Comparison of ENCODE assay signal across 27 cellular contexts in genomic region chr19:3649888-3650287, GRCh38. TPM values are rescaled to one million over a fixed set of nuclear protein-coding genes. Genes with fewer than 3 reads are reported as not detected.
"Had no signal": no experiment of that assay in that cellular context is flagged by ENCODE, and none has a peak within 500 bp of the region (broad histone marks: within the 10 kb centered on the region; RNA-seq: fewer than 3 reads in every experiment).

No MANE protein-coding gene starts in this region.

- H3K27ac ChIP-seq: adrenal gland, body of pancreas, esophagus squamous epithelium, heart right ventricle, left ventricle myocardium inferior, neutrophil, VCaP had no signal

- DNase-seq: activated CD4-positive, alpha-beta T cell treated with anti-CD3 and anti-CD28 coated beads for 48 hours; activated CD4-positive, alpha-beta T cell treated with anti-CD3 and anti-CD28 coated beads, Interleukin-2, amount 50 U/mL, for 48 hours; activated CD8-positive, alpha-beta memory T cell treated with anti-CD3 and anti-CD28 coated beads for 24 hours; activated effector memory CD4-positive, alpha-beta T cell treated with anti-CD3 and anti-CD28 coated beads, Interleukin-2, amount 50 U/mL, for 16 hours; activated naive CD4-positive, alpha-beta T cell treated with anti-CD3 and anti-CD28 coated beads for 36 hours; activated naive CD8-positive, alpha-beta T cell treated with anti-CD3 and anti-CD28 coated beads for 36 hours; activated T-cell treated with anti-CD3 and anti-CD28 coated beads, Interleukin-2, amount 50 U/mL, for 1 hour; adrenal gland; aorta; body of pancreas; dermis blood vessel endothelial cell; effector CD4-positive, alpha-beta T cell; esophagus squamous epithelium; foreskin melanocyte; heart right ventricle; left ventricle myocardium inferior; small intestine; stimulated activated CD4-positive, alpha-beta T cell treated with anti-CD3 and anti-CD28 coated beads, Interleukin-4, amount 100 ng/mL, for 24 hours had no signal

- H3K4me1 ChIP-seq: adrenal gland, body of pancreas had no signal

- H3K4me3 ChIP-seq: adrenal gland, body of pancreas, esophagus squamous epithelium, heart right ventricle, left ventricle myocardium inferior, lung, tibial nerve had no signal

- H3K9me3 ChIP-seq: adrenal gland, body of pancreas, esophagus squamous epithelium, heart right ventricle, left ventricle myocardium inferior, neutrophil, tibial nerve had no signal

- H3K27me3 ChIP-seq: adrenal gland, body of pancreas, esophagus squamous epithelium, heart right ventricle, neutrophil, tibial nerve had no signal

- ATAC-seq: activated CD4-positive, CD25-positive, alpha-beta regulatory T cell treated with anti-CD3 and anti-CD28 coated beads, Interleukin-2, amount 50 U/mL, for 24 hours; body of pancreas; heart right ventricle; sciatic nerve; stimulated activated effector memory CD8-positive, alpha-beta T cell treated with anti-CD3 and anti-CD28 coated beads, Interleukin-12 subunit alpha, Interleukin-12 subunit beta, amount 100 ng/mL, for 72 hours had no signal

RNA-seq across cellular contexts. Expression of gene TJP3, which starts 58.3 kb away (rescaled TPM):
- total RNA-seq: glomerular endothelial cell, left ventricle myocardium inferior, osteocyte had no signal
